In the genomic region with DNA sequence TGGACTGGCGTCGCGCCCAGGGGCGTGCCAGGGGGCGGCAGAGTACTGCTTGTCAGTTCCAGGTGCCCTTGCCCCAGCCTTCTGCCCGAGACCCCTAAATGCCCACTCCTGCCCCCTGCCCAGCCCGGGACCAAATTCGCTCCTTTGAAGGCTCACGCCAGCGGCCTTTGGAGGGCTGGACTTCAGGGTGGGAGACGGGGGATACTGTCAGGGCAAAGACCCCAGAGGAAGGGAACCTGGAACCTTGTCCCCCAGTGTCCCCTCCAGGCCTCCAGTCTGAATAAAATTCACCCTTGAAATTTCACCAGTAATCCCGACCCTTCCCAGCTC, we compare ENCODE assay signal across 19 cellular contexts. TPM values are rescaled to one million over a fixed set of nuclear protein-coding genes. Genes with fewer than 3 reads are reported as not detected.
"Had no signal": no experiment of that assay in that cellular context is flagged by ENCODE, and none has a peak within 500 bp of the region (broad histone marks: within the 10 kb centered on the region; RNA-seq: fewer than 3 reads in every experiment).

No MANE protein-coding gene starts in this region.

- FAIRE-seq: keratinocyte had no signal

- ATAC-seq: activated CD8-positive, alpha-beta T cell treated with anti-CD3 and anti-CD28 coated beads for 36 hours; natural killer cell treated with Interleukin-12 subunit alpha and Interleukin-12 subunit beta and Interleukin-15 and Interleukin-18, amount 100 ng/mL, for 72 hours; sciatic nerve; stimulated activated effector memory CD8-positive, alpha-beta T cell treated with anti-CD3 and anti-CD28 coated beads, Interleukin-12 subunit alpha, Interleukin-12 subunit beta, amount 100 ng/mL, for 72 hours; upper lobe of right lung had no signal

- DNase-seq: activated CD4-positive, alpha-beta T cell treated with anti-CD3 and anti-CD28 coated beads, Interleukin-2, amount 10 ng/mL, durations not matched to agents 24 days and 14 days; activated CD8-positive, alpha-beta T cell treated with anti-CD3 and anti-CD28 coated beads for 36 hours; activated naive CD4-positive, alpha-beta T cell treated with Interleukin-2 at 50 U/mL for 16 hours; activated T-cell treated with anti-CD3 and anti-CD28 coated beads, Interleukin-2, amount 50 U/mL, for 1 hour; colonic mucosa; foreskin fibroblast; hippocampal formation; nucleus accumbens; stimulated activated CD4-positive, alpha-beta T cell treated with anti-CD3 and anti-CD28 coated beads, Interleukin-4, amount 100 ng/mL, for 24 hours; upper lobe of right lung had no signal

- H3K9me3 ChIP-seq: ascending aorta, colonic mucosa, upper lobe of right lung had no signal

- H3K36me3 ChIP-seq: ascending aorta, colonic mucosa, upper lobe of right lung had no signal

- H3K27ac ChIP-seq: ascending aorta, colonic mucosa, upper lobe of right lung had no signal

- H3K4me1 ChIP-seq: colonic mucosa, upper lobe of right lung had no signal

- H3K4me3 ChIP-seq: ascending aorta, colonic mucosa, lung, upper lobe of right lung had no signal

RNA-seq across cellular contexts. Expression of a gene that starts 0.7 kb away (rescaled TPM):
- total RNA-seq: activated CD4-positive, alpha-beta T cell treated with anti-CD3 and anti-CD28 coated beads, Interleukin-2, amount 10 ng/mL, durations not matched to agents 24 days and 14 days; activated CD8-positive, alpha-beta T cell treated with anti-CD3 and anti-CD28 coated beads for 36 hours; activated T-helper 2 cell treated with anti-CD3 and anti-CD28 coated beads, Interferon-gamma antibody, Interleukin-2, Interleukin-4, amounts not matched to agents 10 μg/mL and 5 μg/mL and 100 μg/mL, durations not matched to agents 14 hours and 24 hours and 36 hours; ascending aorta; left lobe of liver; lung; mesothelial cell of epicardium; natural killer cell treated with Interleukin-12 subunit alpha and Interleukin-12 subunit beta and Interleukin-15 and Interleukin-18, amount 100 ng/mL, for 72 hours; sciatic nerve; upper lobe of right lung had no signal
- polyA plus RNA-seq: lung had no signal

RNA-seq across cellular contexts. Expression of a gene that starts 12.4 kb away (rescaled TPM):
- total RNA-seq: activated CD4-positive, alpha-beta T cell treated with anti-CD3 and anti-CD28 coated beads, Interleukin-2, amount 10 ng/mL, durations not matched to agents 24 days and 14 days; activated CD8-positive, alpha-beta T cell treated with anti-CD3 and anti-CD28 coated beads for 36 hours; activated T-helper 2 cell treated with anti-CD3 and anti-CD28 coated beads, Interferon-gamma antibody, Interleukin-2, Interleukin-4, amounts not matched to agents 10 μg/mL and 5 μg/mL and 100 μg/mL, durations not matched to agents 14 hours and 24 hours and 36 hours; ascending aorta; left lobe of liver; lung; mesothelial cell of epicardium; natural killer cell treated with Interleukin-12 subunit alpha and Interleukin-12 subunit beta and Interleukin-15 and Interleukin-18, amount 100 ng/mL, for 72 hours; sciatic nerve; upper lobe of right lung had no signal
- polyA plus RNA-seq: keratinocyte, lung had no signal

RNA-seq across cellular contexts. Expression of a gene that starts 13.4 kb away (rescaled TPM):
- total RNA-seq: activated CD4-positive, alpha-beta T cell treated with anti-CD3 and anti-CD28 coated beads, Interleukin-2, amount 10 ng/mL, durations not matched to agents 24 days and 14 days; activated CD8-positive, alpha-beta T cell treated with anti-CD3 and anti-CD28 coated beads for 36 hours; activated T-helper 2 cell treated with anti-CD3 and anti-CD28 coated beads, Interferon-gamma antibody, Interleukin-2, Interleukin-4, amounts not matched to agents 10 μg/mL and 5 μg/mL and 100 μg/mL, durations not matched to agents 14 hours and 24 hours and 36 hours; ascending aorta; left lobe of liver; lung; natural killer cell treated with Interleukin-12 subunit alpha and Interleukin-12 subunit beta and Interleukin-15 and Interleukin-18, amount 100 ng/mL, for 72 hours; sciatic nerve; upper lobe of right lung had no signal

RNA-seq across cellular contexts. Expression of a gene that starts 36.1 kb away (rescaled TPM):
- total RNA-seq: activated CD4-positive, alpha-beta T cell treated with anti-CD3 and anti-CD28 coated beads, Interleukin-2, amount 10 ng/mL, durations not matched to agents 24 days and 14 days had no signal

RNA-seq across cellular contexts. Expression of a gene that starts 43.0 kb away (rescaled TPM):
- total RNA-seq: activated CD4-positive, alpha-beta T cell treated with anti-CD3 and anti-CD28 coated beads, Interleukin-2, amount 10 ng/mL, durations not matched to agents 24 days and 14 days; activated CD8-positive, alpha-beta T cell treated with anti-CD3 and anti-CD28 coated beads for 36 hours; activated T-helper 2 cell treated with anti-CD3 and anti-CD28 coated beads, Interferon-gamma antibody, Interleukin-2, Interleukin-4, amounts not matched to agents 10 μg/mL and 5 μg/mL and 100 μg/mL, durations not matched to agents 14 hours and 24 hours and 36 hours; ascending aorta; lung; natural killer cell treated with Interleukin-12 subunit alpha and Interleukin-12 subunit beta and Interleukin-15 and Interleukin-18, amount 100 ng/mL, for 72 hours; sciatic nerve; upper lobe of right lung had no signal
- polyA plus RNA-seq: lung had no signal
